Comparison of ENCODE assay signal across 1 cellular context in genomic region chr9:74085384-74086037, GRCh38.
TF ChIP-seq lines count a peak whose summit lies in the region.

No MANE protein-coding gene starts in this region.

TF ChIP-seq in GM23338, 12 proteins besides CTCF, POLR2A, EP300 and RAD21:
- TF ChIP-seq ZNF462 (CRISPR knock-in tag; IDR thresholded peaks at IDR 0.05) (peak; percentile 67; the same call in 1 of the 2 replicates), POLR2AphosphoS5 (IDR thresholded peaks at IDR 0.05; ENCODE audit: low read depth) (0 out of 2 replicates have a peak, but pooled peaks have one; percentile 25), CREB1 (CRISPR knock-in tag; IDR thresholded peaks at IDR 0.05; ENCODE audit: low read depth) (peak; percentile 32; the same call in 1 of the 2 replicates), NANOG (IDR thresholded peaks at IDR 0.05; ENCODE audit: borderline replicate concordance) (peak; percentile 97)
